Comparison of ENCODE assay signal across 8 cellular contexts in genomic region chr6:87066449-87067288, GRCh38. TPM values are rescaled to one million over a fixed set of nuclear protein-coding genes. Genes with fewer than 3 reads are reported as not detected.
DNase-seq lines count a peak whose midpoint lies in the region; ATAC-seq, FAIRE-seq and TF ChIP-seq lines count a peak whose summit lies in the region.

No MANE protein-coding gene starts in this region.

- H3K4me3 ChIP-seq in HEK293 (ENCODE audit: low read depth, low read length) (no peak overlapping the region), fibroblast of villous mesenchyme (ENCODE audit: low read depth, low read length) (no peak overlapping the region)

- no peak overlapping the region for H3K27ac ChIP-seq in HEK293 (ENCODE audit: extremely low read depth, low read depth, low read length)

- no peaks in the 10 kb centered on the region for H3K9me3 ChIP-seq in HEK293 (ENCODE audit: control insufficient read depth, insufficient read depth, low read depth, low read length)

- ATAC-seq in HG02840 (IDR thresholded peaks at IDR 0.05; ENCODE audit: low FRiP score, unreplicated experiment): no peak
- ATAC-seq in GM21367 (IDR thresholded peaks at IDR 0.05; ENCODE audit: unreplicated experiment): no peak

- TF ChIP-seq CTCF in D721Med (IDR thresholded peaks at IDR 0.05; ENCODE audit: insufficient read depth, missing control alignments) (peak; percentile 79), HEK293 (tag by site-specific recombination; IDR thresholded peaks at IDR 0.05) (peak; percentile 53; the same call in 1 of the 2 replicates), fibroblast of villous mesenchyme (IDR thresholded peaks at IDR 0.05; ENCODE audit: insufficient read depth, low read depth, low read length) (peak; percentile 70)

- CTCF ChIA-PET in HEK293 (lab: Yijun Ruan, JAX): interaction anchor here (0.5 to 4.2 kb wide), 29 partner anchors 8 to 1804 kb away, joined by 3 to 42 read pairs (median 3); no protein-coding TSS in a partner anchor

- H3K36me3 ChIP-seq in HEK293 (ENCODE audit: control insufficient read depth in 2 of 2, insufficient read depth in 1 of 2, low read length in 2 of 2): no peaks in the 10 kb centered on the region; a peak in 1 of 3 replicates

- no peaks in the 10 kb centered on the region for H3K4me1 ChIP-seq in HEK293 (ENCODE audit: control insufficient read depth, insufficient read depth, low read length)

- no peak for DNase-seq in D721Med (ENCODE audit: insufficient read length, low spot score)
- DNase-seq in NCI-H2227 (lab: John Stamatoyannopoulos, UW; ENCODE audit: unreplicated experiment): peak; percentile 50
- peak; percentile 58 for DNase-seq in activated CD4-positive, alpha-beta T cell treated with anti-CD3 and anti-CD28 coated beads for 48 hours
- DNase-seq in fibroblast of villous mesenchyme (ENCODE audit: low read depth): peak; percentile 71
- DNase-seq in pons (ENCODE audit: low spot score): peak; percentile 61

- POLR2A ChIA-PET in HEK293 (lab: Yijun Ruan, JAX): no interaction called here

- peak; percentile 38 for FAIRE-seq in D721Med (lab: Jason Lieb, UNC)

TF ChIP-seq in HEK293, 187 proteins besides CTCF, POLR2A, EP300 and RAD21:
- no peak for TF ChIP-seq HOXC10 (CRISPR knock-in tag; IDR thresholded peaks at IDR 0.05)
- no peak for TF ChIP-seq ZNF670 (tag by site-specific recombination; IDR thresholded peaks at IDR 0.05; ENCODE audit: low read depth)
- TF ChIP-seq ZNF362 (tag by site-specific recombination; IDR thresholded peaks at IDR 0.05): peak; percentile 97
- no peak for TF ChIP-seq PATZ1 (tag by site-specific recombination; IDR thresholded peaks at IDR 0.05)
- TF ChIP-seq ZNF660 (tag by site-specific recombination; IDR thresholded peaks at IDR 0.05): 0 out of 2 replicates have a peak, but pooled peaks have one; percentile 14
- no peak for TF ChIP-seq ZNF140 (tag by site-specific recombination; IDR thresholded peaks at IDR 0.05)
- TF ChIP-seq ZNF510 (tag by site-specific recombination; IDR thresholded peaks at IDR 0.05; ENCODE audit: insufficient replicate concordance): no peak
- TF ChIP-seq PRDM10 (tag by site-specific recombination; IDR thresholded peaks at IDR 0.05): no peak
- no peak for TF ChIP-seq ZNF350 (tag by site-specific recombination; IDR thresholded peaks at IDR 0.05)
- TF ChIP-seq ZNF138 (tag by site-specific recombination; IDR thresholded peaks at IDR 0.05; ENCODE audit: borderline replicate concordance): no peak
- TF ChIP-seq ZBTB1 (tag by site-specific recombination; IDR thresholded peaks at IDR 0.05): no peak
- TF ChIP-seq ZNF449 (tag by site-specific recombination; IDR thresholded peaks at IDR 0.05): no peak
- no peak for TF ChIP-seq ZNF148 (tag by site-specific recombination; IDR thresholded peaks at IDR 0.05; ENCODE audit: borderline replicate concordance)
- TF ChIP-seq ZNF426 (tag by site-specific recombination; IDR thresholded peaks at IDR 0.05): no peak
- TF ChIP-seq ZNF223 (tag by site-specific recombination; IDR thresholded peaks at IDR 0.05): no peak
- TF ChIP-seq ZNF654 (tag by site-specific recombination; IDR thresholded peaks at IDR 0.05; ENCODE audit: low read depth): peak; percentile 97
- no peak for TF ChIP-seq TCF7L2 (IDR thresholded peaks at IDR 0.05; ENCODE audit: borderline replicate concordance, low read depth, low read length)
- TF ChIP-seq GLI4 (tag by site-specific recombination; IDR thresholded peaks at IDR 0.05): no peak
- TF ChIP-seq ZSCAN30 (tag by site-specific recombination; IDR thresholded peaks at IDR 0.05): 0 out of 2 replicates have a peak, but pooled peaks have one; percentile 8

RNA-seq across cellular contexts. Expression of gene CGA, which starts 28.2 kb away (rescaled TPM):
- total RNA-seq in fibroblast of villous mesenchyme: 0.32 TPM in 1 of 2 replicates, not detected in the other
